Comparison of ENCODE assay signal across 23 cellular contexts in genomic region chr19:55419624-55420236, GRCh38. TPM values are rescaled to one million over a fixed set of nuclear protein-coding genes. Genes with fewer than 3 reads are reported as not detected.
DNase-seq lines count a peak whose midpoint lies in the region; ATAC-seq, FAIRE-seq and TF ChIP-seq lines count a peak whose summit lies in the region.
"Had no signal": no experiment of that assay in that cellular context is flagged by ENCODE, and none has a peak within 500 bp of the region (broad histone marks: within the 10 kb centered on the region; RNA-seq: fewer than 3 reads in every experiment).

No MANE protein-coding gene starts in this region.

- ATAC-seq in A549 = peak; percentile 28 to 29; a peak in 3 of 6 replicates
- ATAC-seq in WTC11 = peak; percentile 55
- ATAC-seq in GM18519 (IDR thresholded peaks at IDR 0.05; ENCODE audit: low FRiP score, unreplicated experiment) = no peak
- no peak for ATAC-seq in effector memory CD8-positive, alpha-beta T cell (replicated peaks)

- no peak overlapping the region for H3K4ac ChIP-seq in neuronal stem cell (ENCODE audit: low read length)

- 36% methylated on average over 5 of the region's 5 CpGs for WGBS in A549 (ENCODE audit: missing lambda C conversion rate)
- no CpG with 5 or more reads among the region's 5 CpGs for WGBS in neuronal stem cell (ENCODE audit: extremely low coverage in 2 of 2, insufficient read length in 2 of 2, insufficient replicate concordance in 1 of 2), 2 donors

- no peak overlapping the region for H4K91ac ChIP-seq in neuronal stem cell (ENCODE audit: low read depth, low read length, poor library complexity)

- no peak for TF ChIP-seq RAD21 in A549 (conservative IDR thresholded peaks at IDR 0.05 in 1 of 2, IDR thresholded peaks at IDR 0.05 in 1 of 2)

- DNase-seq in A549 (ENCODE audit: low read depth in 1 of 2, low spot score in 1 of 2) (no peak), WTC11 (ENCODE audit: low spot score) (peak; percentile 22), neuronal stem cell (ENCODE audit: low spot score) (no peak), mesothelial cell of epicardium (ENCODE audit: low spot score in 2 of 2, unreplicated experiment in 2 of 2) (no peak), ecto neural progenitor cell (ENCODE audit: low spot score) (no peak)
- no peak for DNase-seq in effector memory CD8-positive, alpha-beta T cell
- DNase-seq: CD4-positive, CD25-positive, alpha-beta regulatory T cell; CD8-positive, alpha-beta memory T cell; COR-L47; DMS 273 treated with DMSO at 0.1 percent for 48 hours; DMS53; DND-41; EL; HCEC 1CT had no signal

- FAIRE-seq in A549 (lab: Jason Lieb, UNC) = no peak
- FAIRE-seq: GM12878, H1 had no signal

- H3K79me1 ChIP-seq in neuronal stem cell (ENCODE audit: low read depth, low read length) = no peaks in the 10 kb centered on the region

- peak overlapping the region; percentile 24 for H2BK5ac ChIP-seq in neuronal stem cell (ENCODE audit: low read length)

- TF ChIP-seq CTCF in A549 (IDR thresholded peaks at IDR 0.05) (no peak), WTC11 (IDR thresholded peaks at IDR 0.05) (no peak), mesothelial cell of epicardium (IDR thresholded peaks at IDR 0.05; ENCODE audit: unreplicated experiment) (no peak)

- peaks cover 0 to 3% (median 2%) of the 10 kb centered on the region in 3 experiments for H3K27me3 ChIP-seq in neuronal stem cell (ENCODE audit: control insufficient read depth in 3 of 3, insufficient read depth in 3 of 3, low read depth in 1 of 3, low read length in 3 of 3)

- peak overlapping the region; percentile 1 for H3K14ac ChIP-seq in neuronal stem cell (ENCODE audit: low read length)

- peak overlapping the region; percentile 49 for H2BK15ac ChIP-seq in neuronal stem cell (ENCODE audit: low read length)

- H3K4me3 Mint-ChIP-seq in WTC11 (no peak overlapping the region), mesothelial cell of epicardium (no peak overlapping the region)
- H3K4me3 Mint-ChIP-seq in effector memory CD8-positive, alpha-beta T cell = no peak overlapping the region
- H3K4me3 Mint-ChIP-seq: B cell; CD4-positive, CD25-positive, alpha-beta regulatory T cell had no signal

- H3K36me3 Mint-ChIP-seq in WTC11 (no peaks in the 10 kb centered on the region), mesothelial cell of epicardium (no peaks in the 10 kb centered on the region)
- H3K36me3 Mint-ChIP-seq in effector memory CD8-positive, alpha-beta T cell (ENCODE audit: insufficient read depth) = peaks cover 7% of the 10 kb centered on the region
- H3K36me3 Mint-ChIP-seq: CD4-positive, CD25-positive, alpha-beta regulatory T cell had no signal

- H3K4me1 Mint-ChIP-seq in WTC11 = peaks cover 2% of the 10 kb centered on the region
- H3K4me1 Mint-ChIP-seq in mesothelial cell of epicardium = no peaks in the 10 kb centered on the region
- H3K4me1 Mint-ChIP-seq in effector memory CD8-positive, alpha-beta T cell (ENCODE audit: low read depth in 2 of 2) = peaks cover 7 to 11% of the 10 kb centered on the region in 2 donors
- H3K4me1 Mint-ChIP-seq: B cell had no signal

- no peak overlapping the region for H4K8ac ChIP-seq in neuronal stem cell (ENCODE audit: low read depth, low read length)

- H3K36me3 ChIP-seq in neuronal stem cell (replicated peaks in 1 of 2; ENCODE audit: control insufficient read depth in 2 of 2, insufficient read depth in 2 of 2, low read length in 2 of 2) = no peaks in the 10 kb centered on the region

- peaks cover 8% of the 10 kb centered on the region; the same call in 1 of the 3 replicates for H3K4me1 ChIP-seq in A549
- peaks cover 0 to 2% of the 10 kb centered on the region in 2 donors for H3K4me1 ChIP-seq in neuronal stem cell (ENCODE audit: control insufficient read depth in 2 of 2, insufficient read depth in 1 of 2, low read depth in 1 of 2, low read length in 2 of 2)

- H3K27ac Mint-ChIP-seq in WTC11 = no peak overlapping the region
- no peak overlapping the region for H3K27ac Mint-ChIP-seq in mesothelial cell of epicardium
- peak overlapping the region in 1 of 2 donors; percentile 64 for H3K27ac Mint-ChIP-seq in effector memory CD8-positive, alpha-beta T cell
- H3K27ac Mint-ChIP-seq: B cell; CD4-positive, CD25-positive, alpha-beta regulatory T cell had no signal

- no peak overlapping the region for H3K27ac ChIP-seq in A549
- H3K27ac ChIP-seq in cingulate gyrus (ENCODE audit: low read depth, low read length) = peak overlapping the region; percentile 67
- no peak overlapping the region for H3K27ac ChIP-seq in neuronal stem cell (replicated peaks; ENCODE audit: low read length)
- H3K27ac ChIP-seq: 22Rv1 had no signal

- H3K4me3 ChIP-seq in A549 (no peak overlapping the region), neuronal stem cell (ENCODE audit: low read length in 2 of 2) (no peak overlapping the region)
- H3K4me3 ChIP-seq: GM12878 had no signal

- no peak overlapping the region for H2BK12ac ChIP-seq in neuronal stem cell (ENCODE audit: low read length)

- no peak for TF ChIP-seq EP300 in A549 (IDR thresholded peaks at IDR 0.05)

- H2AK5ac ChIP-seq in neuronal stem cell (ENCODE audit: low read depth, low read length) = peak overlapping the region; percentile 63

- POLR2A ChIA-PET in A549 (lab: Yijun Ruan, JAX) = interaction anchor here (0.7 to 2.0 kb wide), 3 partner anchors 12 to 19 kb away, joined by 3 to 18 read pairs (median 4); partner anchors contain the start of gene UBE2S
- POLR2A ChIA-PET in WTC11 (lab: Charles Lee) = interaction anchor here (0.5 to 0.6 kb wide), 2 partner anchors 11 to 27 kb away, joined by 3 to 5 read pairs; no protein-coding TSS in a partner anchor

- CTCF ChIA-PET in A549 (lab: Yijun Ruan, JAX) (interaction anchor here (0.9 to 5.7 kb wide), 23 partner anchors 9 to 331 kb away, joined by 3 to 107 read pairs (median 10); partner anchors contain the start of genes SHISA7 and UBE2S), WTC11 (lab: Charles Lee) (interaction anchor here (0.9 to 3.2 kb wide), 7 partner anchors 8 to 331 kb away, joined by 3 to 16 read pairs (median 5); partner anchors contain the start of gene ISOC2)

- H3K4me2 ChIP-seq in A549 = no peak overlapping the region
- no peak overlapping the region for H3K4me2 ChIP-seq in neuronal stem cell (ENCODE audit: insufficient read depth, low read length, poor library complexity, severe bottlenecking)

- no peak overlapping the region for H2BK120ac ChIP-seq in neuronal stem cell (ENCODE audit: low read depth, low read length)

- no peak for TF ChIP-seq POLR2A in A549 (IDR thresholded peaks at IDR 0.05; ENCODE audit: low read length)

- H3K9me3 Mint-ChIP-seq in WTC11 (no peaks in the 10 kb centered on the region), mesothelial cell of epicardium (no peaks in the 10 kb centered on the region)
- H3K9me3 Mint-ChIP-seq in effector memory CD8-positive, alpha-beta T cell = no peaks in the 10 kb centered on the region
- H3K9me3 Mint-ChIP-seq: CD8-positive, alpha-beta memory T cell had no signal

- H3K9me3 ChIP-seq in A549 = no peaks in the 10 kb centered on the region
- no peaks in the 10 kb centered on the region for H3K9me3 ChIP-seq in neuronal stem cell (replicated peaks in 1 of 2; ENCODE audit: control insufficient read depth in 2 of 2, insufficient read depth in 1 of 2, low read depth in 1 of 2, low read length in 2 of 2)

- H3K18ac ChIP-seq in neuronal stem cell (ENCODE audit: low read length) = no peak overlapping the region

- H3K9ac ChIP-seq in neuronal stem cell (ENCODE audit: low read depth, low read length, poor library complexity) = no peak overlapping the region

- peaks cover 76% of the 10 kb centered on the region for H3K27me3 Mint-ChIP-seq in WTC11 (ENCODE audit: low read depth)
- peaks cover 38% of the 10 kb centered on the region for H3K27me3 Mint-ChIP-seq in mesothelial cell of epicardium (ENCODE audit: low read depth)
- H3K27me3 Mint-ChIP-seq in effector memory CD8-positive, alpha-beta T cell = peaks cover 15 to 31% of the 10 kb centered on the region in 2 donors

- H2AFZ ChIP-seq in neuronal stem cell (ENCODE audit: low read length) = no peak overlapping the region

- H3K23ac ChIP-seq in neuronal stem cell (ENCODE audit: low read depth, low read length, poor library complexity) = no peak overlapping the region

RNA-seq across cellular contexts. Expression of gene UBE2S, which starts 12.1 kb away (rescaled TPM):
- polyA plus RNA-seq in A549 (2011; rRNA removed) (139 and 153 TPM in 2 replicates), A549 (2017; fragmentation: RNase III; extraction: RNeasy Plus Mini Kit Qiagen cat#74134 plus additional on column Dnase treatment) (267 to 300 TPM (median 295 TPM) in 3 replicates)
- polyA plus RNA-seq in A549 (2012; cell fraction: cytosol; rRNA removed) = 416 and 480 TPM in 2 replicates
- 268 and 301 TPM in 2 replicates for polyA plus RNA-seq in A549 (2012; cell fraction: nucleus; rRNA removed)
- 169 and 175 TPM in 2 replicates for polyA minus RNA-seq in A549 (2011; rRNA and poly(A)+ RNA removed)
- total RNA-seq in WTC11 (2021) (442 to 516 TPM (median 467 TPM) in 3 replicates), mesothelial cell of epicardium (65.3 to 77.0 TPM (median 73.2 TPM) in 3 replicates)
- polyA plus RNA-seq in neuronal stem cell (2013, experiment 1 of 2) = 344 TPM
- 342 TPM for polyA plus RNA-seq in neuronal stem cell (2013, experiment 2 of 2)

RNA-seq across cellular contexts. Expression of gene SHISA7, which starts 23.4 kb away (rescaled TPM):
- polyA plus RNA-seq in A549 (2011; rRNA removed) = 0.03 TPM in 1 of 2 replicates, not detected in the other
- polyA plus RNA-seq in A549 (2012; cell fraction: cytosol; rRNA removed) = not detected in 2 replicates
- 0.01 TPM in 1 of 2 replicates, not detected in the other for polyA plus RNA-seq in A549 (2012; cell fraction: nucleus; rRNA removed)
- 0.01 TPM in 1 of 3 replicates, not detected in the others for polyA plus RNA-seq in A549 (2017; fragmentation: RNase III; extraction: RNeasy Plus Mini Kit Qiagen cat#74134 plus additional on column Dnase treatment)
- 0.15 TPM in 1 of 2 replicates, not detected in the other for polyA minus RNA-seq in A549 (2011; rRNA and poly(A)+ RNA removed)
- 0.79 to 0.94 TPM (median 0.87 TPM) in 3 replicates for total RNA-seq in WTC11 (2021)
- polyA plus RNA-seq in neuronal stem cell (2013, experiment 1 of 2) = 0.33 TPM
- polyA plus RNA-seq in neuronal stem cell (2013, experiment 2 of 2) = 0.30 TPM
- 0.04 TPM in 1 of 3 replicates, not detected in the others for total RNA-seq in mesothelial cell of epicardium
- total RNA-seq: B cell; CD4-positive, CD25-positive, alpha-beta regulatory T cell; CD8-positive, alpha-beta memory T cell; G401; GM12878; HT-29 had no signal
- polyA plus RNA-seq: AG04450; CD4-positive, CD25-positive, alpha-beta regulatory T cell; CD8-positive, alpha-beta memory T cell had no signal

RNA-seq across cellular contexts. Expression of gene RPL28, which starts 34.0 kb away (rescaled TPM):
- polyA plus RNA-seq in A549 (2011; rRNA removed) (329 and 351 TPM in 2 replicates), A549 (2017; fragmentation: RNase III; extraction: RNeasy Plus Mini Kit Qiagen cat#74134 plus additional on column Dnase treatment) (2,012 to 2,083 TPM (median 2,037 TPM) in 3 replicates)
- 2,042 and 2,083 TPM in 2 replicates for polyA plus RNA-seq in A549 (2012; cell fraction: cytosol; rRNA removed)
- polyA plus RNA-seq in A549 (2012; cell fraction: nucleus; rRNA removed) = 1,887 and 2,526 TPM in 2 replicates
- 816 and 1,830 TPM in 2 replicates for polyA minus RNA-seq in A549 (2011; rRNA and poly(A)+ RNA removed)
- total RNA-seq in WTC11 (2021) (2,505 to 2,895 TPM (median 2,837 TPM) in 3 replicates), mesothelial cell of epicardium (1,773 to 1,819 TPM (median 1,790 TPM) in 3 replicates)
- polyA plus RNA-seq in neuronal stem cell (2013, experiment 1 of 2) = 2,729 TPM
- polyA plus RNA-seq in neuronal stem cell (2013, experiment 2 of 2) = 2,534 TPM

RNA-seq across cellular contexts. Expression of gene TMEM238, which starts 35.6 kb away (rescaled TPM):
- polyA plus RNA-seq in A549 (2011; rRNA removed) = 0.37 and 0.70 TPM in 2 replicates
- polyA plus RNA-seq in A549 (2012; cell fraction: cytosol; rRNA removed) = 2.0 and 2.9 TPM in 2 replicates
- 1.8 and 4.0 TPM in 2 replicates for polyA plus RNA-seq in A549 (2012; cell fraction: nucleus; rRNA removed)
- 2.5 to 3.6 TPM (median 2.7 TPM) in 3 replicates for polyA plus RNA-seq in A549 (2017; fragmentation: RNase III; extraction: RNeasy Plus Mini Kit Qiagen cat#74134 plus additional on column Dnase treatment)
- 0.37 and 0.44 TPM in 2 replicates for polyA minus RNA-seq in A549 (2011; rRNA and poly(A)+ RNA removed)
- total RNA-seq in WTC11 (2021) = 5.8 to 8.3 TPM (median 6.5 TPM) in 3 replicates
- 0.14 TPM for polyA plus RNA-seq in neuronal stem cell (2013, experiment 1 of 2)
- 0.14 TPM for polyA plus RNA-seq in neuronal stem cell (2013, experiment 2 of 2)
- total RNA-seq in mesothelial cell of epicardium = 2.3 to 2.9 TPM (median 2.3 TPM) in 3 replicates
- total RNA-seq: G401 had no signal
- polyA plus RNA-seq: AG04450 had no signal

RNA-seq across cellular contexts. Expression of gene ISOC2, which starts 41.7 kb away (rescaled TPM):
- polyA plus RNA-seq in A549 (2011; rRNA removed) = 45.3 and 51.5 TPM in 2 replicates
- 79.6 and 132 TPM in 2 replicates for polyA plus RNA-seq in A549 (2012; cell fraction: cytosol; rRNA removed)
- 77.2 and 99.3 TPM in 2 replicates for polyA plus RNA-seq in A549 (2012; cell fraction: nucleus; rRNA removed)
- 52.7 to 57.8 TPM (median 54.1 TPM) in 3 replicates for polyA plus RNA-seq in A549 (2017; fragmentation: RNase III; extraction: RNeasy Plus Mini Kit Qiagen cat#74134 plus additional on column Dnase treatment)
- polyA minus RNA-seq in A549 (2011; rRNA and poly(A)+ RNA removed) = 16.2 and 19.7 TPM in 2 replicates
- 96.3 to 96.6 TPM (median 96.4 TPM) in 3 replicates for total RNA-seq in WTC11 (2021)
- 26.8 TPM for polyA plus RNA-seq in neuronal stem cell (2013, experiment 1 of 2)
- polyA plus RNA-seq in neuronal stem cell (2013, experiment 2 of 2) = 26.2 TPM
- 35.0 to 39.2 TPM (median 38.6 TPM) in 3 replicates for total RNA-seq in mesothelial cell of epicardium

Comparison
In these comparisons a context has a peak if more than half of its experiments do, and no peak if none do; other contexts are left out.
1. ATAC-seq: peak in A549 (2 of 2) and WTC11 (single experiment); none in GM18519 (single experiment) and effector memory CD8-positive, alpha-beta T cell (single experiment).